7 cellular contexts compared by ENCODE assay signal in genomic region chr18:49486617-49486958, GRCh38. TPM values are rescaled to one million over a fixed set of nuclear protein-coding genes. Genes with fewer than 3 reads are reported as not detected.
DNase-seq lines count a peak whose midpoint lies in the region; ATAC-seq and TF ChIP-seq lines count a peak whose summit lies in the region.

No MANE protein-coding gene starts in this region.

- TF ChIP-seq CTCF in astrocyte of the spinal cord (IDR thresholded peaks at IDR 0.05; ENCODE audit: low read depth, low read length), result no peak
- TF ChIP-seq CTCF in suprapubic skin (IDR thresholded peaks at IDR 0.05), result no peak

- peak overlapping the region; percentile 83 for H3K9ac ChIP-seq in Karpas-422 (ENCODE audit: low read length)

- H4K20me1 ChIP-seq in Karpas-422 (ENCODE audit: insufficient read depth, low read depth, low read length), result peaks cover 31% of the 10 kb centered on the region; the same call in 1 of the 2 replicates

- no peak overlapping the region for H2AFZ ChIP-seq in Karpas-422 (ENCODE audit: low read length)

- under 1% methylated on average over 10 of the region's 10 CpGs for WGBS in suprapubic skin

- no peak for TF ChIP-seq POLR2A in suprapubic skin (IDR thresholded peaks at IDR 0.05)

- peak overlapping the region; percentile 79 for H3K4me2 ChIP-seq in Karpas-422 (ENCODE audit: low read depth, low read length, poor library complexity, severe bottlenecking)

- H3K79me2 ChIP-seq in Karpas-422 (ENCODE audit: low read length), result peaks cover 46% of the 10 kb centered on the region

- TF ChIP-seq EP300 in suprapubic skin (IDR thresholded peaks at IDR 0.05), result no peak

- peak overlapping the region; percentile 46 for H3K27ac ChIP-seq in Karpas-422 (ENCODE audit: low read length)
- peak overlapping the region; percentile 93 for H3K27ac ChIP-seq in suprapubic skin

- H3K9me2 ChIP-seq in Karpas-422 (replicated peaks; ENCODE audit: insufficient read depth, low read length), result no peaks in the 10 kb centered on the region

- H3K36me3 ChIP-seq in Karpas-422 (ENCODE audit: insufficient read depth, low read length), result peaks cover 51% of the 10 kb centered on the region
- H3K36me3 ChIP-seq in suprapubic skin, result peaks cover 45% of the 10 kb centered on the region

- in situ Hi-C loops in astrocyte of the spinal cord (cut with HindIII; ENCODE audit: low sequenced_read_pairs), result no loop called here

- ATAC-seq in GM18508 (IDR thresholded peaks at IDR 0.05; ENCODE audit: insufficient read depth, unreplicated experiment), result peak; percentile 31
- peak; percentile 42 for ATAC-seq in left colon

- H3K27me3 ChIP-seq in Karpas-422 (ENCODE audit: low read length) (no peaks in the 10 kb centered on the region), suprapubic skin (no peaks in the 10 kb centered on the region)

- intact Hi-C loops in left colon (cut with DNase I, micrococcal nuclease), result no loop called here

- H3K9me3 ChIP-seq in Karpas-422 (ENCODE audit: low read length) (no peaks in the 10 kb centered on the region), suprapubic skin (no peaks in the 10 kb centered on the region)

- H3K4me3 ChIP-seq in Karpas-422 (ENCODE audit: low read length), result peak overlapping the region; percentile 90
- H3K4me3 ChIP-seq in astrocyte of the spinal cord (ENCODE audit: low read depth, low read length), result peak overlapping the region; percentile 87
- peak overlapping the region; percentile 68 for H3K4me3 ChIP-seq in suprapubic skin

- no peak for DNase-seq in Karpas-422
- peak; percentile 38 for DNase-seq in astrocyte of the spinal cord (ENCODE audit: low read depth, low spot score)
- DNase-seq in left colon, result no peak
- DNase-seq in suprapubic skin (ENCODE audit: low spot score in 2 of 2), result no peak
- no peak for DNase-seq in GM19240 (ENCODE audit: insufficient read length, low spot score)
- DNase-seq in KG1 (lab: John Stamatoyannopoulos, UW), result no peak

- H3K4me1 ChIP-seq in Karpas-422 (ENCODE audit: low read length) (peaks cover 50% of the 10 kb centered on the region), suprapubic skin (peaks cover 41% of the 10 kb centered on the region)

RNA-seq across cellular contexts. Expression of gene C18orf32, which starts 0.4 kb away (rescaled TPM):
- total RNA-seq in Karpas-422 (2014; rRNA removed; shearing (Covaris generic); ENCODE audit: low replicate concordance), result 21.0 and 24.9 TPM in 2 replicates
- total RNA-seq in left colon (10 to 100 TPM; 63.1 to 73.1 TPM), suprapubic skin (10 to 100 TPM; 17.4 to 36.4 (median 24.2) TPM)

RNA-seq across cellular contexts. Expression of gene RPL17, which starts 5.7 kb away (rescaled TPM):
- total RNA-seq in Karpas-422 (2014; rRNA removed; shearing (Covaris generic); ENCODE audit: low replicate concordance), result 3,471 and 4,272 TPM in 2 replicates
- total RNA-seq in left colon (1,000 to 10,000 TPM; 1,058 to 1,105 TPM), suprapubic skin (1,000 to 10,000 TPM; 1,171 to 2,028 (median 1,826) TPM)

RNA-seq across cellular contexts. Expression of gene DYM, which starts 26.1 kb away (rescaled TPM):
- 92.4 and 117 TPM in 2 replicates for total RNA-seq in Karpas-422 (2014; rRNA removed; shearing (Covaris generic); ENCODE audit: low replicate concordance)
- total RNA-seq in left colon (10 to 100 TPM; 44.5 to 45.6 TPM), suprapubic skin (100 to 1,000 TPM in 1 of 4 donors, 10 to 100 TPM in 3; 59.3 to 104 (median 85.8) TPM)
